8 cellular contexts compared by ENCODE assay signal in genomic region chr19:15379083-15379995, GRCh38. TPM values are rescaled to one million over a fixed set of nuclear protein-coding genes. Genes with fewer than 3 reads are reported as not detected.
DNase-seq lines count a peak whose midpoint lies in the region; ATAC-seq, FAIRE-seq and TF ChIP-seq lines count a peak whose summit lies in the region.

Gene AKAP8 (minus strand): TSS chr19:15379787. CDS start chr19:15379731, 56 bp downstream.

- no peaks in the 10 kb centered on the region for H3K27me3 ChIP-seq in ovary
- H3K27me3 ChIP-seq in thymus (ENCODE audit: control insufficient read depth, insufficient read depth): no peaks in the 10 kb centered on the region

- no peak for TF ChIP-seq EP300 in ovary (IDR thresholded peaks at IDR 0.05)

- peak; percentile 99 for FAIRE-seq in GM12891 (lab: Jason Lieb, UNC)

- peaks cover 20% of the 10 kb centered on the region for H3K4me1 ChIP-seq in ovary (ENCODE audit: insufficient read depth)
- H3K4me1 ChIP-seq in thymus (ENCODE audit: control insufficient read depth, insufficient read depth, low read length): peaks cover 6% of the 10 kb centered on the region

- H3K36me3 ChIP-seq in ovary (no peaks in the 10 kb centered on the region), thymus (ENCODE audit: control insufficient read depth, insufficient read depth) (peaks cover 9% of the 10 kb centered on the region)

- H3K27ac ChIP-seq in ovary (peak within 1 kb of the TSS; percentile 82 to 97), thymus (ENCODE audit: low read depth) (peak within 1 kb of the TSS; percentile 98)

- H3K9me3 ChIP-seq in ovary (no peaks in the 10 kb centered on the region), thymus (ENCODE audit: control insufficient read depth) (peaks cover 1% of the 10 kb centered on the region)

- intact Hi-C loops in Right ventricle myocardium inferior (cut with DNase I): loop anchor here (5.0 to 10.0 kb wide), 4 partner anchors 52 to 205 kb away; no protein-coding TSS in a partner anchor
- intact Hi-C loops in ovary (cut with DNase I): loop anchor here in 1 of 4 donors (1.0 to 10.0 kb wide), 3 partner anchors 47 to 175 kb away; partner anchors contain the start of gene BRD4

- ATAC-seq in HG02798 (IDR thresholded peaks at IDR 0.05; ENCODE audit: poor library complexity, unreplicated experiment) (peak; percentile 92), Right ventricle myocardium inferior (peak; percentile 97)

- DNase-seq in GM12891 (ENCODE audit: insufficient read length, low spot score): peak; percentile 96
- DNase-seq in NCI-H1417 treated with DMSO at 0.1 percent for 48 hours (lab: John Stamatoyannopoulos, UW): peak; percentile 96
- peak; percentile 91 to 94 for DNase-seq in SW 1271 (lab: John Stamatoyannopoulos, UW)
- DNase-seq in activated naive CD8-positive, alpha-beta T cell treated with anti-CD3 and anti-CD28 coated beads, Interleukin-2, amount 50 U/mL, for 16 hours (ENCODE audit: low read depth, low spot score): peak; percentile 93
- peak; percentile 100 for DNase-seq in Right ventricle myocardium inferior (ENCODE audit: missing footprints)
- peak; percentile 98 to 99 (median 98) for DNase-seq in ovary

- TF ChIP-seq CTCF in ovary (IDR thresholded peaks at IDR 0.05): no peak

- TF ChIP-seq POLR2A in GM12891 (IDR thresholded peaks at IDR 0.05; ENCODE audit: low read depth, low read length) (peak; percentile 81), ovary (IDR thresholded peaks at IDR 0.05) (peak; percentile 91)

- WGBS in ovary, 3 donors: 0 to 1% (median 0%) methylated on average over 57 to 109 of the region's 111 CpGs
- WGBS in thymus: under 1% methylated on average over 111 of the region's 111 CpGs

- H3K4me3 ChIP-seq in ovary: peak within 1 kb of the TSS; percentile 97
- peak within 1 kb of the TSS; percentile 94 for H3K4me3 ChIP-seq in thymus (ENCODE audit: low read length)

TF ChIP-seq in GM12891, 5 proteins besides CTCF, POLR2A, EP300 and RAD21:
- TF ChIP-seq TAF1 (IDR thresholded peaks at IDR 0.05; ENCODE audit: low read depth, low read length) (peak; percentile 68), POLR2AphosphoS5 (IDR thresholded peaks at IDR 0.05; ENCODE audit: low read depth, low read length) (peak; percentile 97), PAX5 (IDR thresholded peaks at IDR 0.05; ENCODE audit: insufficient read depth, low read length, severe bottlenecking) (no peak), SPI1 (IDR thresholded peaks at IDR 0.05; ENCODE audit: low read depth, low read length) (peak; percentile 38; the same call in 1 of the 2 replicates)

RNA-seq across cellular contexts. Expression of gene AKAP8, which starts in this region (rescaled TPM):
- 14.3 TPM for polyA plus RNA-seq in GM12891 (2012; ENCODE audit: low read depth, missing spikeins)
- total RNA-seq in Right ventricle myocardium inferior (19.8 TPM), ovary (10 to 100 TPM; 19.1 to 53.3 (median 46.4) TPM)
- polyA plus RNA-seq in ovary (10 to 100 TPM; 13.6 to 21.6 TPM), thymus (25.4 TPM)

Comparison
In these comparisons a context has a peak if more than half of its experiments do, and no peak if none do; other contexts are left out.
1. Peak in every context shown above with its lines: DNase-seq, ATAC-seq, H3K4me3 ChIP-seq and H3K27ac ChIP-seq.